Comparison of ENCODE assay signal across 8 cellular contexts in genomic region chr6:117482240-117483003, GRCh38. TPM values are rescaled to one million over a fixed set of nuclear protein-coding genes. Genes with fewer than 3 reads are reported as not detected.
DNase-seq lines count a peak whose midpoint lies in the region; ATAC-seq and TF ChIP-seq lines count a peak whose summit lies in the region.

Gene DCBLD1 (plus strand): TSS chr6:117482674. CDS start chr6:117482782, 108 bp downstream.

- TF ChIP-seq CTCF in PC-3 (conservative IDR thresholded peaks at IDR 0.05; ENCODE audit: low read depth, low read length) = no peak
- no peak for TF ChIP-seq CTCF in fibroblast of lung (conservative IDR thresholded peaks at IDR 0.05 in 1 of 2, IDR thresholded peaks at IDR 0.05 in 1 of 2; ENCODE audit: low read depth in 1 of 2, low read length in 2 of 2)

- H4K20me1 ChIP-seq in PC-3 (ENCODE audit: low read length) (no peaks in the 10 kb centered on the region), fibroblast of lung (ENCODE audit: control insufficient read depth, extremely low read depth, insufficient read depth, low read length) (no peaks in the 10 kb centered on the region)

- H3K36me3 Mint-ChIP-seq in CD8-positive, alpha-beta memory T cell = peaks cover 0 to 3% (median 0%) of the 10 kb centered on the region in 3 donors
- H3K36me3 Mint-ChIP-seq in activated T-helper 17 cell treated with anti-CD3 and anti-CD28 coated beads, Interleukin-2, amount 50 U/mL, for 72 hours (ENCODE audit: low read depth) = no peaks in the 10 kb centered on the region
- H3K36me3 Mint-ChIP-seq in naive B cell = no peaks in the 10 kb centered on the region

- H3K79me2 ChIP-seq in PC-3 (ENCODE audit: low read length) (peaks cover 42% of the 10 kb centered on the region), fibroblast of lung (ENCODE audit: control insufficient read depth, insufficient read depth, low read length) (peaks cover 35% of the 10 kb centered on the region)

- ATAC-seq in GM19452 (IDR thresholded peaks at IDR 0.05; ENCODE audit: unreplicated experiment) (peak; percentile 81), HG03521 (IDR thresholded peaks at IDR 0.05; ENCODE audit: unreplicated experiment) (peak; percentile 76), PC-3 (peak; percentile 82), naive B cell (ENCODE audit: low read depth in 2 of 2) (peak; percentile 80 to 81)
- ATAC-seq in activated T-helper 17 cell treated with anti-CD3 and anti-CD28 coated beads, Interleukin-2, amount 50 U/mL, for 72 hours (replicated peaks) = peak; percentile 87

- H3K4me3 Mint-ChIP-seq in CD8-positive, alpha-beta memory T cell = peak within 1 kb of the TSS; percentile 90 to 97 (median 95)
- H3K4me3 Mint-ChIP-seq in activated T-helper 17 cell treated with anti-CD3 and anti-CD28 coated beads, Interleukin-2, amount 50 U/mL, for 72 hours = peak within 1 kb of the TSS; percentile 93
- H3K4me3 Mint-ChIP-seq in naive B cell = peak within 1 kb of the TSS; percentile 86 to 95 (median 92)

- peaks cover 17% of the 10 kb centered on the region for H3K4me1 ChIP-seq in CD8-positive, alpha-beta memory T cell (ENCODE audit: insufficient read depth, low read length)
- H3K4me1 ChIP-seq in PC-3 (ENCODE audit: insufficient read depth, low read length) (peaks cover 23% of the 10 kb centered on the region), fibroblast of lung (ENCODE audit: control insufficient read depth, extremely low read depth, insufficient read depth, low read length) (peaks cover 3% of the 10 kb centered on the region)

- peak within 1 kb of the TSS; percentile 72 for H3K4me3 ChIP-seq in CD8-positive, alpha-beta memory T cell (ENCODE audit: low read length)
- H3K4me3 ChIP-seq in PC-3 (ENCODE audit: low read length) (peak within 1 kb of the TSS; percentile 77), fibroblast of lung (replicated peaks in 1 of 4; ENCODE audit: control extremely low read depth in 1 of 4, insufficient read depth in 1 of 4, low read depth in 3 of 4, low read length in 4 of 4) (peak within 1 kb of the TSS; percentile 79 to 95 (median 89))

- H3K27me3 ChIP-seq in CD8-positive, alpha-beta memory T cell (ENCODE audit: insufficient read depth, low read length, poor library complexity, severe bottlenecking) = no peaks in the 10 kb centered on the region
- no peaks in the 10 kb centered on the region for H3K27me3 ChIP-seq in PC-3 (ENCODE audit: low read length)
- no peaks in the 10 kb centered on the region for H3K27me3 ChIP-seq in fibroblast of lung (ENCODE audit: control insufficient read depth, insufficient read depth, low read length)

- H3K36me3 ChIP-seq in CD8-positive, alpha-beta memory T cell (ENCODE audit: insufficient read depth, low read length) = no peaks in the 10 kb centered on the region
- H3K36me3 ChIP-seq in PC-3 (ENCODE audit: low read depth, low read length) (peaks cover 5% of the 10 kb centered on the region; the same call in 1 of the 2 replicates), fibroblast of lung (ENCODE audit: control insufficient read depth, insufficient read depth, low read length) (no peaks in the 10 kb centered on the region)

- H3F3A ChIP-seq in PC-3 (ENCODE audit: low read length, unreplicated experiment) = no peaks in the 10 kb centered on the region

- DNase-seq in CD8-positive, alpha-beta memory T cell = peak; percentile 36 to 61 (median 55)
- DNase-seq in PC-3 = peak; percentile 79
- peak; percentile 75 to 79 for DNase-seq in fibroblast of lung (ENCODE audit: low read depth in 2 of 2)
- DNase-seq in naive B cell = peak; percentile 46
- peak; percentile 58 for DNase-seq in stromal cell of bone marrow (ENCODE audit: low read depth)

- H3K27ac ChIP-seq in CD8-positive, alpha-beta memory T cell (ENCODE audit: low read depth, low read length) = peak within 1 kb of the TSS; percentile 45
- peak within 1 kb of the TSS; percentile 9; the same call in 1 of the 2 replicates for H3K27ac ChIP-seq in PC-3 (ENCODE audit: low read length)
- H3K27ac ChIP-seq in fibroblast of lung (ENCODE audit: insufficient read depth, low read length) = peak within 1 kb of the TSS; percentile 77

- BruUV-seq in PC-3 (replicated peaks; lab: Mats Ljungman, UMichigan) = no TSS peak

- H3K9me3 Mint-ChIP-seq in CD8-positive, alpha-beta memory T cell = no peaks in the 10 kb centered on the region
- no peaks in the 10 kb centered on the region for H3K9me3 Mint-ChIP-seq in activated T-helper 17 cell treated with anti-CD3 and anti-CD28 coated beads, Interleukin-2, amount 50 U/mL, for 72 hours
- H3K9me3 Mint-ChIP-seq in naive B cell = no peaks in the 10 kb centered on the region

- H3K9ac ChIP-seq in PC-3 (ENCODE audit: low read length) (peak within 1 kb of the TSS; percentile 60), fibroblast of lung (ENCODE audit: insufficient read depth, low read length) (peak within 1 kb of the TSS; percentile 84)

- peak within 1 kb of the TSS; percentile 19 to 92 (median 74) for H3K27ac Mint-ChIP-seq in CD8-positive, alpha-beta memory T cell
- H3K27ac Mint-ChIP-seq in activated T-helper 17 cell treated with anti-CD3 and anti-CD28 coated beads, Interleukin-2, amount 50 U/mL, for 72 hours = peak within 1 kb of the TSS; percentile 66
- peak within 1 kb of the TSS in 3 of 6 donors; percentile 44 to 91 (median 49) for H3K27ac Mint-ChIP-seq in naive B cell

- intact Hi-C loops in PC-3 (cut with micrococcal nuclease) = loop anchor here (1.0 to 2.0 kb wide), 3 partner anchors 10 to 66 kb away; no protein-coding TSS in a partner anchor

- H3K27me3 Mint-ChIP-seq in CD8-positive, alpha-beta memory T cell = peaks cover 10 to 35% of the 10 kb centered on the region in 2 donors
- H3K27me3 Mint-ChIP-seq in activated T-helper 17 cell treated with anti-CD3 and anti-CD28 coated beads, Interleukin-2, amount 50 U/mL, for 72 hours = peaks cover 22% of the 10 kb centered on the region
- peaks cover 35 to 62% (median 42%) of the 10 kb centered on the region in 3 donors for H3K27me3 Mint-ChIP-seq in naive B cell

- peaks cover 16 to 22% (median 19%) of the 10 kb centered on the region in 3 donors for H3K4me1 Mint-ChIP-seq in CD8-positive, alpha-beta memory T cell
- H3K4me1 Mint-ChIP-seq in activated T-helper 17 cell treated with anti-CD3 and anti-CD28 coated beads, Interleukin-2, amount 50 U/mL, for 72 hours = peaks cover 6% of the 10 kb centered on the region
- H3K4me1 Mint-ChIP-seq in naive B cell = peaks cover 16 to 22% (median 17%) of the 10 kb centered on the region in 3 donors

- POLR2A ChIA-PET in CD8-positive, alpha-beta memory T cell (lab: Charles Lee) = interaction anchor here (1.1 to 1.6 kb wide), 2 partner anchors 66 to 69 kb away, joined by 3 to 7 read pairs; no protein-coding TSS in a partner anchor
- POLR2A ChIA-PET in PC-3 (lab: Charles Lee; ENCODE audit: unreplicated experiment) = no interaction called here

- H2AFZ ChIP-seq in PC-3 (ENCODE audit: low read length) (peak within 1 kb of the TSS; percentile 85), fibroblast of lung (ENCODE audit: low read length) (peak within 1 kb of the TSS; percentile 75)

- CTCF ChIA-PET in CD8-positive, alpha-beta memory T cell (lab: Charles Lee) = interaction anchor here (0.6 to 8.9 kb wide), 4 partner anchors 11 to 122 kb away, joined by 3 to 109 read pairs (median 8); no protein-coding TSS in a partner anchor
- CTCF ChIA-PET in PC-3 (lab: Charles Lee) = no interaction called here

- H3K9me3 ChIP-seq in CD8-positive, alpha-beta memory T cell (ENCODE audit: low read length) = no peaks in the 10 kb centered on the region
- no peaks in the 10 kb centered on the region for H3K9me3 ChIP-seq in PC-3 (ENCODE audit: low read length)
- no peaks in the 10 kb centered on the region for H3K9me3 ChIP-seq in fibroblast of lung (ENCODE audit: control insufficient read depth, insufficient read depth, low read depth, low read length)

- no peaks in the 10 kb centered on the region for H3K9me2 ChIP-seq in PC-3 (replicated peaks; ENCODE audit: low read length)

- H3K4me2 ChIP-seq in PC-3 (ENCODE audit: low read length) (peak within 1 kb of the TSS; percentile 88), fibroblast of lung (ENCODE audit: extremely low read depth, insufficient read depth, low read length) (peak within 1 kb of the TSS; percentile 89)

RNA-seq across cellular contexts. Expression of gene DCBLD1, which starts in this region (rescaled TPM):
- 1 to 10 TPM; 4.1 to 4.8 TPM for total RNA-seq in CD8-positive, alpha-beta memory T cell
- polyA plus RNA-seq in CD8-positive, alpha-beta memory T cell = 3.3 TPM
- 31.1 and 35.9 TPM in 2 replicates for total RNA-seq in PC-3 (2014; rRNA removed)
- total RNA-seq in activated T-helper 17 cell treated with anti-CD3 and anti-CD28 coated beads, Interleukin-2, amount 50 U/mL, for 72 hours = 1 to 10 TPM; 1.8 to 2.9 TPM
- 44.4 and 53.7 TPM in 2 replicates for total RNA-seq in fibroblast of lung
- 21.5 and 35.2 TPM in 2 replicates for polyA plus RNA-seq in fibroblast of lung
- polyA plus RNA-seq in fibroblast of lung (2012) = 16.5 and 26.9 TPM in 2 replicates
- 5.6 and 7.2 TPM in 2 replicates for polyA minus RNA-seq in fibroblast of lung (ENCODE audit: low replicate concordance)
- polyA plus RNA-seq in naive B cell (ENCODE audit: low read depth in 6 of 6) = under 1 TPM in 3 of 6 donors, not detected in 3; 0.23 to 0.65 (median 0.34) TPM

Comparison
In these comparisons a context has a peak if more than half of its experiments do, and no peak if none do; other contexts are left out.
1. Peak in every context shown above with its lines: DNase-seq, ATAC-seq, H3K4me3 ChIP-seq and H3K27ac ChIP-seq.
2. Peak in DNase-seq and ATAC-seq in naive B cell; RNA of the gene not detected or under 1 TPM.
3. H3K27ac ChIP-seq: peak in every context shown above with its lines; median percentile 77 in fibroblast of lung; 45 in CD8-positive, alpha-beta memory T cell; 9 in PC-3.